ENCODE assay signal across 25 cellular contexts in genomic region chr18:70354771-70355170, GRCh38.
DNase-seq lines count a peak whose midpoint lies in the region; ATAC-seq, FAIRE-seq and TF ChIP-seq lines count a peak whose summit lies in the region.
"Had no signal": no experiment of that assay in that cellular context is flagged by ENCODE, and none has a peak within 500 bp of the region (broad histone marks: within the 10 kb centered on the region; RNA-seq: fewer than 3 reads in every experiment).

No MANE protein-coding gene starts in this region.

- H3K9ac ChIP-seq in HepG2 (ENCODE audit: insufficient read depth, low read depth, low read length) = no peak overlapping the region
- H3K9ac ChIP-seq: BLaER1 had no signal

- H3K36me3 ChIP-seq in HepG2 (replicated peaks in 1 of 2; ENCODE audit: control insufficient read depth in 1 of 2, insufficient read depth in 2 of 2, low read length in 2 of 2) (peaks cover 0 to 2% of the 10 kb centered on the region in 2 experiments; a peak in 1 of 5 replicates), right lobe of liver (no peaks in the 10 kb centered on the region), Panc1 (ENCODE audit: control insufficient read depth, insufficient read depth, low read length) (peaks cover 3% of the 10 kb centered on the region; the same call in 1 of the 2 replicates)
- H3K36me3 ChIP-seq: BE2C had no signal

- no peak overlapping the region for H3K27ac ChIP-seq in HepG2 (ENCODE audit: extremely low read length, insufficient read depth, low read length)
- no peak overlapping the region for H3K27ac ChIP-seq in right lobe of liver
- H3K27ac ChIP-seq in Panc1 (ENCODE audit: low read length) = peak overlapping the region; percentile 97
- peak overlapping the region; percentile 96 for H3K27ac ChIP-seq in epithelial cell of prostate
- H3K27ac ChIP-seq: 22Rv1, BLaER1 had no signal

- FAIRE-seq in HepG2 (lab: Jason Lieb, UNC) = no peak
- FAIRE-seq: GM12878, GM12892, GM18507 had no signal

- no peak for TF ChIP-seq POLR2A in HepG2 (IDR thresholded peaks at IDR 0.05; ENCODE audit: insufficient read depth in 1 of 2, low read depth in 2 of 2, low read length in 2 of 2)
- TF ChIP-seq POLR2A in right lobe of liver (IDR thresholded peaks at IDR 0.05) = no peak

- CTCF ChIA-PET in HepG2 (lab: Yijun Ruan, JAX; ENCODE audit: low intra/inter-chr PET ratio, low total read pairs) = no interaction called here
- CTCF ChIA-PET in Panc1 (lab: Charles Lee) = no interaction called here

- TF ChIP-seq CTCF in HepG2 (CRISPR knock-in tag; IDR thresholded peaks at IDR 0.05) (no peak), right lobe of liver (IDR thresholded peaks at IDR 0.05) (no peak), Panc1 (IDR thresholded peaks at IDR 0.05) (no peak)

- no peak for DNase-seq in HepG2 (ENCODE audit: low spot score)
- no peak for DNase-seq in right lobe of liver
- no peak for DNase-seq in Panc1 (ENCODE audit: low read depth, low spot score)
- DNase-seq in epithelial cell of prostate (ENCODE audit: low read depth, low spot score) = no peak
- DNase-seq in NCI-H524 (lab: John Stamatoyannopoulos, UW) = no peak
- DNase-seq in NAMALWA (ENCODE audit: low spot score) = no peak
- DNase-seq: ACHN; BE2C; C1 segment of cervical spinal cord; CD4-positive, alpha-beta memory T cell; CD4-positive, CD25-positive, alpha-beta regulatory T cell; CD8-positive, alpha-beta memory T cell; COR-L47; DMS 273 treated with DMSO at 0.1 percent for 48 hours; DMS153; DMS53; DMS79; DND-41; EL; GDM1 had no signal

- intact Hi-C loops in HepG2 (cut with micrococcal nuclease; ENCODE audit: unreplicated experiment) = no loop called here
- intact Hi-C loops in right lobe of liver (cut with DNase I) = no loop called here
- intact Hi-C loops in Panc1 (cut with micrococcal nuclease; ENCODE audit: unreplicated experiment) = no loop called here

- H3K4me2 ChIP-seq in HepG2 (ENCODE audit: low read depth, low read length) = no peak overlapping the region
- H3K4me2 ChIP-seq: BLaER1 had no signal

- no peaks in the 10 kb centered on the region for H3K79me2 ChIP-seq in HepG2 (ENCODE audit: insufficient read depth, low read length)

- in situ Hi-C loops in HepG2 (cut with HindIII; ENCODE audit: extremely low pct_ligation_motif_present, low pct_unique_long_range_greater_than_20kb) = no loop called here
- in situ Hi-C loops in Panc1 (cut with HindIII; ENCODE audit: low pct_unique_long_range_greater_than_20kb, low sequenced_read_pairs) = no loop called here

- H3K27me3 ChIP-seq in HepG2 (ENCODE audit: control insufficient read depth in 1 of 2, insufficient read depth in 2 of 2, low read length in 2 of 2) (no peaks in the 10 kb centered on the region), right lobe of liver (no peaks in the 10 kb centered on the region), Panc1 (ENCODE audit: control insufficient read depth, insufficient read depth, low read length) (no peaks in the 10 kb centered on the region)
- H3K27me3 ChIP-seq: BE2C, BLaER1 had no signal

- H3K9me3 ChIP-seq in HepG2 (ENCODE audit: low read length) (0 out of 2 replicates have a peak, but pooled peaks cover 4% of the 10 kb centered on the region), right lobe of liver (no peaks in the 10 kb centered on the region), Panc1 (ENCODE audit: control insufficient read depth, insufficient read depth, low read depth, low read length) (peaks cover 11% of the 10 kb centered on the region; the same call in 1 of the 2 replicates)
- H3K9me3 ChIP-seq: BE2C had no signal

- H3K4me1 ChIP-seq in HepG2 (ENCODE audit: insufficient read depth, low read length) (peaks cover 31% of the 10 kb centered on the region), right lobe of liver (no peaks in the 10 kb centered on the region), Panc1 (ENCODE audit: control insufficient read depth, insufficient read depth, low read length) (peaks cover 19% of the 10 kb centered on the region)
- H3K4me1 ChIP-seq: BE2C, BLaER1 had no signal

- H4K20me1 ChIP-seq in HepG2 (ENCODE audit: insufficient read depth, low read length) = no peaks in the 10 kb centered on the region
- H4K20me1 ChIP-seq: BLaER1 had no signal

- H3K4me3 ChIP-seq in HepG2 (replicated peaks in 1 of 3; ENCODE audit: insufficient read depth in 1 of 3, low read depth in 2 of 3, low read length in 3 of 3) (no peak overlapping the region), right lobe of liver (no peak overlapping the region), Panc1 (ENCODE audit: low read depth in 2 of 2, low read length in 2 of 2) (no peak overlapping the region)
- H3K4me3 ChIP-seq: BLaER1, GM12878 had no signal

- TF ChIP-seq RAD21 in HepG2 (CRISPR knock-in tag; IDR thresholded peaks at IDR 0.05) = no peak

- no peak for ATAC-seq in HepG2
- ATAC-seq in right lobe of liver = no peak
- ATAC-seq in Panc1 = no peak
- ATAC-seq: GM12878 had no signal

- 100% methylated on average over 2 of the region's 2 CpGs for WGBS in HepG2 (ENCODE audit: low lambda C conversion rate)
- 90% methylated on average over 2 of the region's 2 CpGs for WGBS in right lobe of liver (ENCODE audit: insufficient coverage, low coverage, low lambda C conversion rate, missing lambda C conversion rate)

- no peak for TF ChIP-seq EP300 in HepG2 (IDR thresholded peaks at IDR 0.05; ENCODE audit: low read depth in 2 of 2, low read length in 2 of 2)
- no peak for TF ChIP-seq EP300 in HepG2 (CRISPR knock-in tag; IDR thresholded peaks at IDR 0.05; ENCODE audit: borderline replicate concordance)

- BruUV-seq in HepG2 (replicated peaks; lab: Mats Ljungman, UMichigan) = no TSS peak
- BruUV-seq in Panc1 (replicated peaks; lab: Mats Ljungman, UMichigan) = no TSS peak

- POLR2A ChIA-PET in HepG2 (lab: Yijun Ruan, JAX) = interaction anchor here (1.3 kb wide), 1 partner anchor 19 kb away, joined by 3 read pairs; no protein-coding TSS in a partner anchor
- POLR2A ChIA-PET in Panc1 (lab: Charles Lee) = no interaction called here

- H2AFZ ChIP-seq in HepG2 (ENCODE audit: low read length) = no peak overlapping the region

TF ChIP-seq in HepG2, 621 proteins besides CTCF, POLR2A, EP300 and RAD21:
- no peak for TF ChIP-seq ELF4 (CRISPR knock-in tag; IDR thresholded peaks at IDR 0.05; ENCODE audit: borderline replicate concordance)
- TF ChIP-seq, protein P1, sequence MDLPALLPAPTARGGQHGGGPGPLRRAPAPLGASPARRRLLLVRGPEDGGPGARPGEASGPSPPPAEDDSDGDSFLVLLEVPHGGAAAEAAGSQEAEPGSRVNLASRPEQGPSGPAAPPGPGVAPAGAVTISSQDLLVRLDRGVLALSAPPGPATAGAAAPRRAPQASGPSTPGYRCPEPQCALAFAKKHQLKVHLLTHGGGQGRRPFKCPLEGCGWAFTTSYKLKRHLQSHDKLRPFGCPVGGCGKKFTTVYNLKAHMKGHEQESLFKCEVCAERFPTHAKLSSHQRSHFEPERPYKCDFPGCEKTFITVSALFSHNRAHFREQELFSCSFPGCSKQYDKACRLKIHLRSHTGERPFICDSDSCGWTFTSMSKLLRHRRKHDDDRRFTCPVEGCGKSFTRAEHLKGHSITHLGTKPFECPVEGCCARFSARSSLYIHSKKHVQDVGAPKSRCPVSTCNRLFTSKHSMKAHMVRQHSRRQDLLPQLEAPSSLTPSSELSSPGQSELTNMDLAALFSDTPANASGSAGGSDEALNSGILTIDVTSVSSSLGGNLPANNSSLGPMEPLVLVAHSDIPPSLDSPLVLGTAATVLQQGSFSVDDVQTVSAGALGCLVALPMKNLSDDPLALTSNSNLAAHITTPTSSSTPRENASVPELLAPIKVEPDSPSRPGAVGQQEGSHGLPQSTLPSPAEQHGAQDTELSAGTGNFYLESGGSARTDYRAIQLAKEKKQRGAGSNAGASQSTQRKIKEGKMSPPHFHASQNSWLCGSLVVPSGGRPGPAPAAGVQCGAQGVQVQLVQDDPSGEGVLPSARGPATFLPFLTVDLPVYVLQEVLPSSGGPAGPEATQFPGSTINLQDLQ (CRISPR knock-in tag; IDR thresholded peaks at IDR 0.05) = no peak
- peak; percentile 54; the same call in 1 of the 2 replicates for TF ChIP-seq ZFP1 (CRISPR knock-in tag; IDR thresholded peaks at IDR 0.05)
- TF ChIP-seq HDAC2 (CRISPR knock-in tag; IDR thresholded peaks at IDR 0.05) = no peak

Comparison
In these comparisons a context has a peak if more than half of its experiments do, and no peak if none do; other contexts are left out.
1. H3K27ac ChIP-seq: peak in Panc1 (single experiment) and epithelial cell of prostate (single experiment); none in HepG2 (single experiment) and right lobe of liver (0 of 3).